Comparison of ENCODE assay signal across 9 cellular contexts in genomic region chr3:183823963-183824362, GRCh38. TPM values are rescaled to one million over a fixed set of nuclear protein-coding genes. Genes with fewer than 3 reads are reported as not detected.
DNase-seq lines count a peak whose midpoint lies in the region; ATAC-seq, FAIRE-seq and TF ChIP-seq lines count a peak whose summit lies in the region.
"Had no signal": no experiment of that assay in that cellular context is flagged by ENCODE, and none has a peak within 500 bp of the region (broad histone marks: within the 10 kb centered on the region; RNA-seq: fewer than 3 reads in every experiment).

No MANE protein-coding gene starts in this region.

- H3K27ac ChIP-seq in neural cell (ENCODE audit: low read length): no peak overlapping the region
- no peak overlapping the region for H3K27ac ChIP-seq in small intestine (ENCODE audit: low read depth in 1 of 2, low read length in 1 of 2)
- H3K27ac ChIP-seq in effector memory CD4-positive, alpha-beta T cell (ENCODE audit: insufficient read depth, low read length, poor library complexity, severe bottlenecking): no peak overlapping the region

- H3K27ac Mint-ChIP-seq in activated naive CD8-positive, alpha-beta T cell: peak overlapping the region; percentile 75

- no peaks in the 10 kb centered on the region for H3K9me2 ChIP-seq in neural cell (ENCODE audit: insufficient read depth, low read length)

- no peak for TF ChIP-seq RAD21 in neural cell (conservative IDR thresholded peaks at IDR 0.05)

- FAIRE-seq in GM12891 (lab: Jason Lieb, UNC): peak; percentile 5
- no peak for FAIRE-seq in small intestine (lab: Jason Lieb, UNC)
- FAIRE-seq: bronchial epithelial cell had no signal

- H4K20me1 ChIP-seq in neural cell (ENCODE audit: insufficient read depth): no peaks in the 10 kb centered on the region

- peak overlapping the region; percentile 89 for H3K4me3 Mint-ChIP-seq in activated naive CD8-positive, alpha-beta T cell

- 82 to 85% (median 85%) methylated on average over 5 of the region's 5 CpGs for WGBS in small intestine, 3 donors

- no peaks in the 10 kb centered on the region for H3K9me3 ChIP-seq in neural cell (ENCODE audit: low read length)
- no peaks in the 10 kb centered on the region for H3K9me3 ChIP-seq in small intestine (ENCODE audit: control insufficient read depth, low read depth)
- no peaks in the 10 kb centered on the region for H3K9me3 ChIP-seq in effector memory CD4-positive, alpha-beta T cell (ENCODE audit: control insufficient read depth, low read length)

- no peak for TF ChIP-seq CTCF in neural cell (IDR thresholded peaks at IDR 0.05; ENCODE audit: poor library complexity, severe bottlenecking)

- no peaks in the 10 kb centered on the region for H3K4me1 ChIP-seq in small intestine (ENCODE audit: control insufficient read depth in 2 of 2, insufficient read depth in 1 of 2, low read depth in 1 of 2, low read length in 1 of 2)
- peaks cover 7% of the 10 kb centered on the region for H3K4me1 ChIP-seq in effector memory CD4-positive, alpha-beta T cell (ENCODE audit: control insufficient read depth, insufficient read depth, low read length, poor library complexity, severe bottlenecking)

- H3K36me3 ChIP-seq in neural cell (ENCODE audit: insufficient read depth, low read length) (no peaks in the 10 kb centered on the region), small intestine (ENCODE audit: control insufficient read depth in 2 of 2, insufficient read depth in 2 of 2, low read length in 2 of 2) (peaks cover under 1 to 2% of the 10 kb centered on the region in 2 donors)
- H3K36me3 ChIP-seq in effector memory CD4-positive, alpha-beta T cell (ENCODE audit: control insufficient read depth, insufficient read depth, low read length): no peaks in the 10 kb centered on the region

- no peaks in the 10 kb centered on the region for H3K36me3 Mint-ChIP-seq in activated naive CD8-positive, alpha-beta T cell

- ATAC-seq in GM18498 (IDR thresholded peaks at IDR 0.05; ENCODE audit: unreplicated experiment): no peak

- no peak overlapping the region for H2AFZ ChIP-seq in neural cell (ENCODE audit: low read depth, low read length)

- DNase-seq in GM12891 (ENCODE audit: insufficient read length, low spot score): no peak
- DNase-seq in NCI-H1694 (lab: John Stamatoyannopoulos, UW): peak; percentile 24
- DNase-seq in DMS53 (lab: John Stamatoyannopoulos, UW): no peak
- no peak for DNase-seq in small intestine
- DNase-seq in effector memory CD4-positive, alpha-beta T cell: no peak

- H3K9me3 Mint-ChIP-seq in activated naive CD8-positive, alpha-beta T cell (ENCODE audit: low read depth): no peaks in the 10 kb centered on the region

- no peak for TF ChIP-seq EP300 in neural cell (conservative IDR thresholded peaks at IDR 0.05; ENCODE audit: poor library complexity, severe bottlenecking)

- H3F3A ChIP-seq in neural cell (ENCODE audit: insufficient read depth, low read length, poor library complexity, severe bottlenecking): no peaks in the 10 kb centered on the region

- peak overlapping the region; percentile 66 for H3K4me3 ChIP-seq in neural cell (ENCODE audit: low read length)
- H3K4me3 ChIP-seq in small intestine (ENCODE audit: low read depth in 1 of 2, low read length in 2 of 2): no peak overlapping the region
- no peak overlapping the region for H3K4me3 ChIP-seq in effector memory CD4-positive, alpha-beta T cell (ENCODE audit: insufficient read depth, low read depth, low read length, poor library complexity, severe bottlenecking)

- H3K79me2 ChIP-seq in neural cell (replicated peaks; ENCODE audit: insufficient read depth, low read length): no peaks in the 10 kb centered on the region

- H3K4me1 Mint-ChIP-seq in activated naive CD8-positive, alpha-beta T cell (ENCODE audit: low read depth): peaks cover 16% of the 10 kb centered on the region

- peaks cover 16% of the 10 kb centered on the region for H3K27me3 ChIP-seq in neural cell (ENCODE audit: insufficient read depth, low read depth, low read length)
- no peaks in the 10 kb centered on the region for H3K27me3 ChIP-seq in small intestine (ENCODE audit: control insufficient read depth in 2 of 2, insufficient read depth in 2 of 2, low read length in 2 of 2)
- no peaks in the 10 kb centered on the region for H3K27me3 ChIP-seq in effector memory CD4-positive, alpha-beta T cell (replicated peaks; ENCODE audit: control insufficient read depth, insufficient read depth, low read length, poor library complexity, severe bottlenecking)

- no peak overlapping the region for H3K9ac ChIP-seq in neural cell (ENCODE audit: low read length)

- no peak for TF ChIP-seq POLR2A in GM12891 (IDR thresholded peaks at IDR 0.05; ENCODE audit: low read depth, low read length)

- no peak overlapping the region for H3K4me2 ChIP-seq in neural cell (ENCODE audit: low read length)

- no peaks in the 10 kb centered on the region for H3K27me3 Mint-ChIP-seq in activated naive CD8-positive, alpha-beta T cell

TF ChIP-seq in GM12891, 5 proteins besides CTCF, POLR2A, EP300 and RAD21:
- TF ChIP-seq POLR2AphosphoS5 (IDR thresholded peaks at IDR 0.05; ENCODE audit: low read depth, low read length): no peak
- no peak for TF ChIP-seq PAX5 (IDR thresholded peaks at IDR 0.05; ENCODE audit: insufficient read depth, low read length, severe bottlenecking)
- TF ChIP-seq POU2F2 (IDR thresholded peaks at IDR 0.05; ENCODE audit: low read depth, low read length): no peak
- TF ChIP-seq SPI1 (IDR thresholded peaks at IDR 0.05; ENCODE audit: low read depth, low read length): no peak
- no peak for TF ChIP-seq TAF1 (IDR thresholded peaks at IDR 0.05; ENCODE audit: low read depth, low read length)

TF ChIP-seq in neural cell, 6 proteins besides CTCF, POLR2A, EP300 and RAD21:
- TF ChIP-seq TAF1 (IDR thresholded peaks at IDR 0.05; ENCODE audit: low read depth): no peak
- no peak for TF ChIP-seq SMC3 (conservative IDR thresholded peaks at IDR 0.05; ENCODE audit: poor library complexity)
- no peak for TF ChIP-seq REST (IDR thresholded peaks at IDR 0.05; ENCODE audit: borderline replicate concordance)
- no peak for TF ChIP-seq EZH2 (IDR thresholded peaks at IDR 0.05; ENCODE audit: borderline replicate concordance, insufficient read depth, low read length, poor library complexity, severe bottlenecking)
- TF ChIP-seq POLR2AphosphoS5 (IDR thresholded peaks at IDR 0.05): no peak
- no peak for TF ChIP-seq MXI1 (conservative IDR thresholded peaks at IDR 0.05; ENCODE audit: poor library complexity, severe bottlenecking)

RNA-seq across cellular contexts. Expression of gene MAP6D1, which starts 1.4 kb away (rescaled TPM):
- not detected for polyA plus RNA-seq in GM12891 (2012; ENCODE audit: low read depth, missing spikeins)
- polyA plus RNA-seq in neural cell (2.8 and 3.1 TPM in 2 replicates), small intestine (under 1 TPM in 1 of 3 donors, not detected in 2; 0.60 TPM)
- polyA minus RNA-seq in neural cell: 3.9 and 4.5 TPM in 2 replicates
